Comparison of ENCODE assay signal across 12 cellular contexts in the genomic region with DNA sequence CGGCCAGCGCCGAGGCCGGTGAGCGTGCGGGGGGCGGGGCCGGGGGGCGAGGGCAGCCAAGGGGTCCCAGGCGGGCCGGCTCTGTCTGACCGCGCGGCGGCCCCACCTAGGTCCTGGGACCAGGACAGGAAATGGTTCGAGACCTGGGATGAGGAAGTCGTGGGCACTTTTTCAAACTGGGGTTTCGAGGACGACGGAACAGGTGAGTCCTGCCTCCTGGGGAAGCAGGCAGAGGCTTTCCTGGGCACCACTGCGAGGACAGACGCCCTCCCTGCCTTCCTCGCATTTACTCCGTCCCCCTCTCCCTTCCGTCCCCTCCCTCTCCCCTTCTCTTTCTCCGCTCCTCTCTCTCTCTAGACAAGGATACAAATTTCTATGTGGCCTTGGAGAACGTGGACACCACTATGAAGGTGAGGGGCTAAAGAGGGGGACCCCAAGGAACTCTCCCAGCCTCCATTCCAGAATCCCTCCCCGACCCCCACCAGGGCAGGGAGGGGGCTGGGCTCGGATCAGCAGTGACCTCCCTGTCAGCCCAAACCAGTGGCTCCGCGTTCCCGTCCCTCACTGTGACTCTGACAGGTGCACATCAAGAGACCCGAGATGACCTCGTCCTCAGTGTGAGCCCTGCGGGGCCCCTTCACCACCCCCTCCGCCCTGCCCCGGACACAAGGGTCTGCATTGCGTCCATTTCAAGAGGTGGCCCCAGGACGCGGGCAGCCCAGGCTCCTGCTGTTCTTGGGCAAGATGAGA. TPM values are rescaled to one million over a fixed set of nuclear protein-coding genes. Genes with fewer than 3 reads are reported as not detected.
DNase-seq lines count a peak whose midpoint lies in the region; ATAC-seq, FAIRE-seq and TF ChIP-seq lines count a peak whose summit lies in the region.
"Had no signal": no experiment of that assay in that cellular context is flagged by ENCODE, and none has a peak within 500 bp of the region (broad histone marks: within the 10 kb centered on the region; RNA-seq: fewer than 3 reads in every experiment).

No MANE protein-coding gene starts in this region.

- TF ChIP-seq RAD21 in K562 (CRISPR knock-in tag; conservative IDR thresholded peaks at IDR 0.05 in 1 of 2, IDR thresholded peaks at IDR 0.05 in 1 of 2): no peak

- TF ChIP-seq EP300 in K562 (IDR thresholded peaks at IDR 0.05; ENCODE audit: low read length): no peak

- peak overlapping the region; percentile 85 for H3K4me2 ChIP-seq in K562 (ENCODE audit: insufficient read depth, low read length)

- no peaks in the 10 kb centered on the region for H3K36me3 ChIP-seq in K562 (ENCODE audit: control insufficient read depth, insufficient read depth, low read length)
- no peaks in the 10 kb centered on the region for H3K36me3 ChIP-seq in mesodermal cell (ENCODE audit: control insufficient read depth, insufficient read depth, low read length)

- POLR2A ChIA-PET in K562 (lab: Yijun Ruan, JAX): interaction anchor here (1.9 kb wide), 1 partner anchor 9 kb away, joined by 6 read pairs; no protein-coding TSS in a partner anchor

- no peak for FAIRE-seq in K562 (lab: Jason Lieb, UNC)
- FAIRE-seq: D721Med had no signal

- 6% methylated on average over 40 of the region's 40 CpGs for WGBS in K562 (ENCODE audit: insufficient coverage, low coverage, missing lambda C conversion rate)
- 15% methylated on average over 36 to 39 of the region's 40 CpGs for WGBS in mesodermal cell (ENCODE audit: insufficient coverage in 2 of 2), 2 experiments

- ATAC-seq in K562: no peak
- ATAC-seq in GM21381 (IDR thresholded peaks at IDR 0.05; ENCODE audit: unreplicated experiment): no peak

- no TSS peak for BruUV-seq in K562 (replicated peaks; lab: Mats Ljungman, UMichigan)

- in situ Hi-C loops in K562 (cut with MboI): no loop called here

- H3K4me1 ChIP-seq in K562 (replicated peaks in 1 of 2; ENCODE audit: control insufficient read depth in 2 of 2, insufficient read depth in 2 of 2, low read length in 2 of 2): peaks cover 12 to 25% of the 10 kb centered on the region in 2 experiments; a peak in 4 of 5 replicates
- H3K4me1 ChIP-seq in mesodermal cell (ENCODE audit: control insufficient read depth, insufficient read depth, low read length, poor library complexity, severe bottlenecking): peaks cover 6% of the 10 kb centered on the region

- H3K9me3 ChIP-seq in K562 (replicated peaks; ENCODE audit: control insufficient read depth, insufficient read depth, low read depth, low read length): no peaks in the 10 kb centered on the region
- no peaks in the 10 kb centered on the region for H3K9me3 ChIP-seq in mesodermal cell (ENCODE audit: control insufficient read depth, low read length)

- CTCF ChIA-PET in K562 (lab: Yijun Ruan, JAX; ENCODE audit: low intra/inter-chr PET ratio): interaction anchor here (0.6 to 1.8 kb wide), 3 partner anchors 57 to 111 kb away, joined by 4 to 13 read pairs (median 9); no protein-coding TSS in a partner anchor

- H3K9ac ChIP-seq in K562 (ENCODE audit: insufficient read depth in 1 of 2, low read depth in 2 of 2, low read length in 2 of 2): peak overlapping the region in 1 of 2 experiments; percentile 66; a peak in 2 of 4 replicates

- peak in 1 of 3 experiments; percentile 1; a peak in 1 of 6 replicates for TF ChIP-seq CTCF in K562 (IDR thresholded peaks at IDR 0.05 in 2 of 3, conservative IDR thresholded peaks at IDR 0.05 in 1 of 3; ENCODE audit: insufficient read depth in 2 of 3, low read depth in 1 of 3, low read length in 3 of 3)

- H2AFZ ChIP-seq in K562 (ENCODE audit: low read depth, low read length): peak overlapping the region; percentile 84

- intact Hi-C loops in K562 (cut with micrococcal nuclease): loop anchor here (1.0 to 5.0 kb wide), 4 partner anchors 69 to 169 kb away; no protein-coding TSS in a partner anchor

- H3K79me2 ChIP-seq in K562 (ENCODE audit: control insufficient read depth, insufficient read depth, low read length): no peaks in the 10 kb centered on the region

- peaks cover 10% of the 10 kb centered on the region for H3K9me1 ChIP-seq in K562 (ENCODE audit: control insufficient read depth, insufficient read depth, low read length)

- H3K27ac ChIP-seq in K562 (ENCODE audit: extremely low read depth, low read depth, low read length) (no peak overlapping the region), mesodermal cell (ENCODE audit: low read depth, low read length, severe bottlenecking) (no peak overlapping the region)

- no peak for TF ChIP-seq POLR2A in K562 (conservative IDR thresholded peaks at IDR 0.05)

- H3K4me3 ChIP-seq in K562 (peak overlapping the region; percentile 43), mesodermal cell (ENCODE audit: extremely low read depth, insufficient read depth, low read length, poor library complexity, severe bottlenecking) (peak overlapping the region; percentile 34)

- DNase-seq in stimulated activated CD4-positive, alpha-beta T cell treated with anti-CD3 and anti-CD28 coated beads, Interleukin-15, amount 100 ng/mL, for 24 hours: peak; percentile 12
- no peak for DNase-seq in stimulated activated CD4-positive, alpha-beta T cell treated with anti-CD3 and anti-CD28 coated beads, Interleukin-2, amount 100 ng/mL, for 48 hours
- DNase-seq in K562 (ENCODE audit: extremely low read depth in 1 of 4, low spot score in 3 of 4): peak in 2 of 4 experiments; percentile 24 to 44
- no peak for DNase-seq in NCI-H2227 treated with DMSO at 0.1 percent for 48 hours (lab: John Stamatoyannopoulos, UW)
- DNase-seq in NCI-H2227 (lab: John Stamatoyannopoulos, UW; ENCODE audit: unreplicated experiment): no peak
- no peak for DNase-seq in OCI-M1 (lab: John Stamatoyannopoulos, UW)
- DNase-seq: stimulated activated naive CD4-positive, alpha-beta T cell had no signal

- H3K27me3 ChIP-seq in K562 (ENCODE audit: control insufficient read depth in 2 of 2, insufficient read depth in 2 of 2, low read length in 2 of 2): peaks cover 38 to 69% of the 10 kb centered on the region in 2 experiments

- H4K20me1 ChIP-seq in K562 (replicated peaks; ENCODE audit: control insufficient read depth, insufficient read depth, low read length): peaks cover 20% of the 10 kb centered on the region

RNA-seq across cellular contexts. Expression of a gene that starts 2.6 kb away (rescaled TPM):
- total RNA-seq in K562 (2011; cell fraction: chromatin; rRNA removed; ENCODE audit: low replicate concordance): not detected in 2 replicates
- 1.0 TPM in 1 of 2 replicates, not detected in the other for total RNA-seq in K562 (2011; cell fraction: nucleolus; rRNA removed)
- total RNA-seq in K562 (2011; cell fraction: nucleoplasm; rRNA removed): not detected in 2 replicates
- total RNA-seq in K562 (2014; rRNA removed) (0.33 and 1.2 TPM in 2 replicates), K562 (2014; rRNA removed; fragmentation: Illumina TruSeq; extraction: Trizol) (0.29 TPM in 1 of 2 replicates, not detected in the other), K562 (2015; rRNA removed; fragmentation: Illumina TruSeq; extraction: Trizol) (not detected in 2 replicates), K562 (2021) (0.40 and 1.1 TPM in 2 replicates)
- polyA plus RNA-seq in K562 (2011; rRNA removed) (0.43 and 1.1 TPM in 2 replicates), K562 (2014; fragmentation: Illumina TruSeq; extraction: Trizol) (0.85 and 2.5 TPM in 2 replicates), K562 (2014; fragmentation: Nextera tagmentation; extraction: Ambion mirVana) (under 1 TPM; 0.23 to 0.46 TPM), K562 (2014; rRNA removed) (0.73 and 0.94 TPM in 2 replicates)
- polyA plus RNA-seq in K562 (2011; cell fraction: cytosol; rRNA removed): 0.24 and 2.9 TPM in 2 replicates
- 0.20 and 0.73 TPM in 2 replicates for polyA plus RNA-seq in K562 (2011; cell fraction: nucleus; rRNA removed)
- 1.5 and 1.7 TPM in 2 replicates for polyA plus RNA-seq in K562 (2012)
- polyA minus RNA-seq in K562 (2011; rRNA and poly(A)+ RNA removed): not detected in 2 replicates
- not detected in 2 replicates for polyA minus RNA-seq in K562 (2011; cell fraction: cytosol; rRNA and poly(A)+ RNA removed)
- polyA minus RNA-seq in K562 (2011; cell fraction: nucleus; rRNA and poly(A)+ RNA removed): not detected in 2 replicates
- polyA plus RNA-seq in mesodermal cell (2013, experiment 1 of 2): 13.2 TPM
- polyA plus RNA-seq in mesodermal cell (2013, experiment 2 of 2): 7.8 TPM
- total RNA-seq: dermis blood vessel endothelial cell had no signal

RNA-seq across cellular contexts. Expression of a gene that starts 17.4 kb away (rescaled TPM):
- 2.0 and 2.9 TPM in 2 replicates for total RNA-seq in K562 (2011; cell fraction: chromatin; rRNA removed; ENCODE audit: low replicate concordance)
- total RNA-seq in K562 (2011; cell fraction: nucleolus; rRNA removed): 1.4 and 1.8 TPM in 2 replicates
- total RNA-seq in K562 (2011; cell fraction: nucleoplasm; rRNA removed): 1.9 and 6.0 TPM in 2 replicates
- total RNA-seq in K562 (2014; rRNA removed): 0.09 and 0.33 TPM in 2 replicates
- 0.13 and 0.15 TPM in 2 replicates for total RNA-seq in K562 (2014; rRNA removed; fragmentation: Illumina TruSeq; extraction: Trizol)
- not detected in 2 replicates for total RNA-seq in K562 (2015; rRNA removed; fragmentation: Illumina TruSeq; extraction: Trizol)
- total RNA-seq in K562 (2021): 1.6 and 2.6 TPM in 2 replicates
- 0.25 and 0.35 TPM in 2 replicates for polyA plus RNA-seq in K562 (2011; rRNA removed)
- polyA plus RNA-seq in K562 (2011; cell fraction: cytosol; rRNA removed): 0.25 and 0.44 TPM in 2 replicates
- 1.0 and 2.1 TPM in 2 replicates for polyA plus RNA-seq in K562 (2011; cell fraction: nucleus; rRNA removed)
- 1.4 TPM in 2 replicates for polyA plus RNA-seq in K562 (2012)
- polyA plus RNA-seq in K562 (2014; fragmentation: Illumina TruSeq; extraction: Trizol): 1.7 and 2.2 TPM in 2 replicates
- under 1 TPM; 0.06 to 0.08 TPM for polyA plus RNA-seq in K562 (2014; fragmentation: Nextera tagmentation; extraction: Ambion mirVana)
- polyA plus RNA-seq in K562 (2014; rRNA removed): 0.25 and 0.53 TPM in 2 replicates
- polyA minus RNA-seq in K562 (2011; rRNA and poly(A)+ RNA removed): 0.24 and 0.39 TPM in 2 replicates
- polyA minus RNA-seq in K562 (2011; cell fraction: cytosol; rRNA and poly(A)+ RNA removed): 1.0 TPM in 1 of 2 replicates, not detected in the other
- 0.11 and 0.40 TPM in 2 replicates for polyA minus RNA-seq in K562 (2011; cell fraction: nucleus; rRNA and poly(A)+ RNA removed)
- polyA plus RNA-seq in mesodermal cell (2013, experiment 1 of 2): 2.2 TPM
- 2.5 TPM for polyA plus RNA-seq in mesodermal cell (2013, experiment 2 of 2)
- total RNA-seq: dermis blood vessel endothelial cell, LHCN-M2 had no signal

RNA-seq across cellular contexts. Expression of a gene that starts 53.2 kb away (rescaled TPM):
- total RNA-seq in K562 (2011; cell fraction: chromatin; rRNA removed; ENCODE audit: low replicate concordance): not detected in 2 replicates
- not detected in 2 replicates for total RNA-seq in K562 (2011; cell fraction: nucleolus; rRNA removed)
- under 0.01 TPM in 1 of 2 replicates, not detected in the other for total RNA-seq in K562 (2011; cell fraction: nucleoplasm; rRNA removed)
- total RNA-seq in K562 (2014; rRNA removed) (not detected in 2 replicates), K562 (2014; rRNA removed; fragmentation: Illumina TruSeq; extraction: Trizol) (not detected in 2 replicates), K562 (2015; rRNA removed; fragmentation: Illumina TruSeq; extraction: Trizol) (not detected in 2 replicates), K562 (2021) (not detected in 2 replicates)
- polyA plus RNA-seq in K562 (2011; rRNA removed) (not detected in 2 replicates), K562 (2014; fragmentation: Illumina TruSeq; extraction: Trizol) (not detected in 2 replicates), K562 (2014; fragmentation: Nextera tagmentation; extraction: Ambion mirVana) (not detected), K562 (2014; rRNA removed) (not detected in 2 replicates)
- under 0.01 TPM in 2 replicates for polyA plus RNA-seq in K562 (2011; cell fraction: cytosol; rRNA removed)
- 0.01 TPM in 1 of 2 replicates, not detected in the other for polyA plus RNA-seq in K562 (2011; cell fraction: nucleus; rRNA removed)
- polyA plus RNA-seq in K562 (2012): not detected in 2 replicates
- under 0.01 TPM in 1 of 2 replicates, not detected in the other for polyA minus RNA-seq in K562 (2011; rRNA and poly(A)+ RNA removed)
- polyA minus RNA-seq in K562 (2011; cell fraction: cytosol; rRNA and poly(A)+ RNA removed): not detected in 2 replicates
- polyA minus RNA-seq in K562 (2011; cell fraction: nucleus; rRNA and poly(A)+ RNA removed): not detected in 2 replicates
- not detected for polyA plus RNA-seq in mesodermal cell (2013, experiment 1 of 2)
- polyA plus RNA-seq in mesodermal cell (2013, experiment 2 of 2): not detected
- total RNA-seq: dermis blood vessel endothelial cell, LHCN-M2 had no signal
